In the genomic region with DNA sequence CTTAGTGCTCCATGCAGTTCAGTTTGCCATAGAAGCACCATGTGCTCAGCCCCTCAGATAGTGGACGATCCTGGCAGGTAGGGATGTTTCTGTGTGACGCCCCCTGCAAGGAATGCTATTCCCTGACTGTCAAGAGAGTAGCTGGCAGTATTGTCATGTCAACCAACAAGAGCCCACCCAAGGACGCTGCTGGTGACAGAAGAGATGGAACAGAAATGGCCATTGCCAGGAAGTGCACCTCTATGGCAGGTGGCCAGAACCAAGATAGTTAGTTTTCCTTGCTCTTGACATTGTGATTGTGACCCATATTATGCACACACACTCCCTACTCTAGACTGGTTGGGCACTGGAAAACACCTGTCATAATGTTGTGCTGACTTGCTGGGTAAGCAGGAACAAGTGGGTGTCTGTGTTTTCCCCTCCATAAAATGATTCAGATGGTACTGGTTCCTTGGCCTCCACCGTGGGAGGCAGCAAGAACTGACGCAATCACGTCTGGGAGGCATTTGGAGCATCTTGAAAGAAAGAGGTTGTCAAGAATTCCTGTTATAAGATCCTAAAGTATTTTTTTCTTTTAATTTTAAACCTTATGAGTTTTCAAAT, we compare ENCODE assay signal across 9 cellular contexts.
DNase-seq lines count a peak whose midpoint lies in the region; FAIRE-seq and TF ChIP-seq lines count a peak whose summit lies in the region.
"Had no signal": no experiment of that assay in that cellular context is flagged by ENCODE, and none has a peak within 500 bp of the region (broad histone marks: within the 10 kb centered on the region; RNA-seq: fewer than 3 reads in every experiment).

No MANE protein-coding gene starts in this region.

- TF ChIP-seq POLR2A in testis (IDR thresholded peaks at IDR 0.05), result no peak

- 54 to 66% methylated on average over 4 to 6 of the region's 6 CpGs for WGBS in testis, 2 donors

- intact Hi-C loops in testis (cut with DNase I; ENCODE audit: low total_unique reads), result no loop called here

- H3K4me3 ChIP-seq in bronchial epithelial cell (ENCODE audit: low read depth, low read length) (no peak overlapping the region), testis (no peak overlapping the region)

- CTCF ChIA-PET in GM10248 (lab: Yijun Ruan, JAX), result interaction anchor here (1.3 kb wide), 1 partner anchor 10 kb away, joined by 3 read pairs; no protein-coding TSS in a partner anchor

- H3K27me3 ChIP-seq in bronchial epithelial cell (ENCODE audit: control insufficient read depth, insufficient read depth, low read length), result peaks cover 1% of the 10 kb centered on the region
- no peaks in the 10 kb centered on the region for H3K27me3 ChIP-seq in testis

- no peak for TF ChIP-seq CTCF in GM10248 (IDR thresholded peaks at IDR 0.05; ENCODE audit: control extremely low read depth, extremely low read depth, low read depth, missing control alignments)
- no peak for TF ChIP-seq CTCF in bronchial epithelial cell (IDR thresholded peaks at IDR 0.05; ENCODE audit: insufficient read depth, low read length, severe bottlenecking)
- no peak for TF ChIP-seq CTCF in testis (IDR thresholded peaks at IDR 0.05)

- H3K36me3 ChIP-seq in bronchial epithelial cell (ENCODE audit: control insufficient read depth, insufficient read depth, low read length), result no peaks in the 10 kb centered on the region
- no peaks in the 10 kb centered on the region for H3K36me3 ChIP-seq in testis (ENCODE audit: low read depth, missing control alignments)

- DNase-seq in GM10248 (ENCODE audit: extremely low spot score) (peak; percentile 6), T-helper 2 cell (peak in 3 of 5 experiments; percentile 7 to 55 (median 39)), bronchial epithelial cell (ENCODE audit: low read depth) (peak; percentile 19), HPDE6-E6E7 (ENCODE audit: extremely low spot score) (no peak), NCI-H2107 (lab: John Stamatoyannopoulos, UW) (no peak), testis (no peak), DMS 273 (lab: John Stamatoyannopoulos, UW; ENCODE audit: unreplicated experiment) (no peak)
- DNase-seq in stimulated activated CD4-positive, alpha-beta T cell treated with anti-CD3 and anti-CD28 coated beads, Interleukin-12 subunit alpha, Interleukin-12 subunit beta, amount 100 ng/mL, for 4 hours, result peak; percentile 41

- POLR2A ChIA-PET in GM10248 (lab: Yijun Ruan, JAX), result no interaction called here

- no peak overlapping the region for H3K27ac ChIP-seq in testis

- H3K4me1 ChIP-seq in testis, result no peaks in the 10 kb centered on the region

- FAIRE-seq in bronchial epithelial cell (lab: Jason Lieb, UNC), result no peak
- FAIRE-seq: GM18507 had no signal

- no peaks in the 10 kb centered on the region for H3K9me3 ChIP-seq in testis

Comparison
In these comparisons a context has a peak if more than half of its experiments do, and no peak if none do; other contexts are left out.
1. DNase-seq: peak in GM10248 (single experiment), T-helper 2 cell (3 of 5), bronchial epithelial cell (single experiment) and stimulated activated CD4-positive, alpha-beta T cell treated with anti-CD3 and anti-CD28 coated beads, Interleukin-12 subunit alpha, Interleukin-12 subunit beta, amount 100 ng/mL, for 4 hours (single experiment); none in HPDE6-E6E7 (single experiment), NCI-H2107 (single experiment), testis (single experiment) and DMS 273 (single experiment).